ENCODE assay signal across 13 cellular contexts in genomic region chr5:139809331-139809810, GRCh38. TPM values are rescaled to one million over a fixed set of nuclear protein-coding genes. Genes with fewer than 3 reads are reported as not detected.
"Had no signal": no experiment of that assay in that cellular context is flagged by ENCODE, and none has a peak within 500 bp of the region (broad histone marks: within the 10 kb centered on the region; RNA-seq: fewer than 3 reads in every experiment).

No MANE protein-coding gene starts in this region.

- H3K4me3 Mint-ChIP-seq: central memory CD8-positive, alpha-beta T cell; dendritic cell treated with granulocyte-macrophage colony-stimulating factor and Interleukin-4, amounts not matched to agents 40 ng/mL and 50 ng/mL, for 4 days; immature natural killer cell; nephron progenitor cell had no signal

- H3K27ac Mint-ChIP-seq: dendritic cell treated with granulocyte-macrophage colony-stimulating factor and Interleukin-4, amounts not matched to agents 40 ng/mL and 50 ng/mL, for 4 days; immature natural killer cell; nephron progenitor cell had no signal

- H3K36me3 ChIP-seq: tibial nerve had no signal

- DNase-seq: midbrain; small intestine; stimulated activated naive CD8-positive, alpha-beta T cell treated with anti-CD3 and anti-CD28 coated beads, Interleukin-15, Interleukin-2, amounts not matched to agents 100 U/mL and 50 U/mL, for 24 hours; testis had no signal

- H3K9me3 ChIP-seq: testis, tibial nerve had no signal

- H3K36me3 Mint-ChIP-seq: immature natural killer cell had no signal

- H3K27me3 ChIP-seq: foreskin keratinocyte, testis, tibial nerve had no signal

- H3K4me3 ChIP-seq: lung, testis, tibial nerve had no signal

- H3K27ac ChIP-seq: foreskin keratinocyte, testis, tibial nerve had no signal

- H3K9me3 Mint-ChIP-seq: central memory CD8-positive, alpha-beta T cell; dendritic cell treated with granulocyte-macrophage colony-stimulating factor and Interleukin-4, amounts not matched to agents 40 ng/mL and 50 ng/mL, for 4 days; immature natural killer cell; nephron progenitor cell had no signal

- H3K4me1 Mint-ChIP-seq: central memory CD8-positive, alpha-beta T cell; immature natural killer cell; nephron progenitor cell had no signal

- H3K4me1 ChIP-seq: foreskin keratinocyte, testis, tibial nerve had no signal

RNA-seq across cellular contexts. Expression of gene PSD2, which starts 13.8 kb away (rescaled TPM):
- total RNA-seq: epithelial cell of proximal tubule, foreskin keratinocyte had no signal
- polyA plus RNA-seq: foreskin keratinocyte, keratinocyte had no signal
